Comparison of ENCODE assay signal across 8 cellular contexts in genomic region chr12:58540480-58541299, GRCh38.
DNase-seq lines count a peak whose midpoint lies in the region; ATAC-seq, FAIRE-seq and TF ChIP-seq lines count a peak whose summit lies in the region.

No MANE protein-coding gene starts in this region.

- TF ChIP-seq CTCF in coronary artery (IDR thresholded peaks at IDR 0.05): peak; percentile 53
- no peak for TF ChIP-seq CTCF in lower leg skin (IDR thresholded peaks at IDR 0.05)

- peak overlapping the region in 1 of 2 donors; percentile 25 for H3K27ac ChIP-seq in coronary artery

- peak; percentile 79 for ATAC-seq in GM21529 (IDR thresholded peaks at IDR 0.05; ENCODE audit: unreplicated experiment)
- ATAC-seq in HG02571 (IDR thresholded peaks at IDR 0.05; ENCODE audit: unreplicated experiment): no peak

- no peaks in the 10 kb centered on the region for H3K36me3 ChIP-seq in MG63

- TF ChIP-seq POLR2A in lower leg skin (IDR thresholded peaks at IDR 0.05): no peak

- peak; percentile 88 for DNase-seq in DMS53 treated with DMSO at 0.1 percent for 48 hours (lab: John Stamatoyannopoulos, UW; ENCODE audit: unreplicated experiment)
- DNase-seq in MG63: peak; percentile 62
- peak; percentile 47 for DNase-seq in RCC 7860 (ENCODE audit: low spot score)
- peak; percentile 82 for DNase-seq in coronary artery (ENCODE audit: low spot score)
- peak; percentile 65 to 94 for DNase-seq in lower leg skin (ENCODE audit: low spot score in 2 of 2)
- DNase-seq in ureter (ENCODE audit: low spot score): peak; percentile 75

- FAIRE-seq in RCC 7860 (lab: Jason Lieb, UNC): no peak

- intact Hi-C loops in lower leg skin (cut with DNase I; ENCODE audit: low total_unique reads): loop anchor here (5.0 kb wide), 1 partner anchor 607 kb away; no protein-coding TSS in a partner anchor

- H3K4me3 ChIP-seq in MG63 (no peak overlapping the region), coronary artery (no peak overlapping the region), lower leg skin (ENCODE audit: low read depth, poor library complexity, severe bottlenecking) (no peak overlapping the region)

- WGBS in lower leg skin, 2 donors: 15 to 17% methylated on average over 8 of the region's 8 CpGs

- no peaks in the 10 kb centered on the region for H3K27me3 ChIP-seq in MG63

- no peaks in the 10 kb centered on the region; the same call in 1 of the 2 replicates for H3K9me3 ChIP-seq in MG63
